In genomic region chr6:134510121-134510520, GRCh38 we compare ENCODE assay signal across 16 cellular contexts.
"Had no signal": no experiment of that assay in that cellular context is flagged by ENCODE, and none has a peak within 500 bp of the region (broad histone marks: within the 10 kb centered on the region; RNA-seq: fewer than 3 reads in every experiment).

No MANE protein-coding gene starts in this region.

- H3K4me3 Mint-ChIP-seq: activated CD4-positive, alpha-beta memory T cell treated with anti-CD3 and anti-CD28 coated beads, Interleukin-2, amount 10 ng/mL, durations not matched to agents 7 days and 5 days; immature natural killer cell; naive thymus-derived CD4-positive, alpha-beta T cell; stimulated activated effector memory CD8-positive, alpha-beta T cell treated with anti-CD3 and anti-CD28 coated beads, Interleukin-12 subunit alpha, Interleukin-12 subunit beta, amount 100 ng/mL, for 72 hours had no signal

- H3K36me3 ChIP-seq: neutrophil, right atrium auricular region, tibial nerve had no signal

- H3K27me3 ChIP-seq: neutrophil, right atrium auricular region, tibial nerve had no signal

- H3K4me1 ChIP-seq: tibial nerve had no signal

- H3K4me3 ChIP-seq: lung, right atrium auricular region, tibial nerve had no signal

- H3K36me3 Mint-ChIP-seq: immature natural killer cell; naive thymus-derived CD4-positive, alpha-beta T cell; stimulated activated effector memory CD8-positive, alpha-beta T cell treated with anti-CD3 and anti-CD28 coated beads, Interleukin-12 subunit alpha, Interleukin-12 subunit beta, amount 100 ng/mL, for 72 hours had no signal

- H3K27ac ChIP-seq: neutrophil, right atrium auricular region, tibial nerve had no signal

- H3K4me1 Mint-ChIP-seq: activated CD4-positive, alpha-beta memory T cell treated with anti-CD3 and anti-CD28 coated beads, Interleukin-2, amount 10 ng/mL, durations not matched to agents 7 days and 5 days; immature natural killer cell; stimulated activated effector memory CD8-positive, alpha-beta T cell treated with anti-CD3 and anti-CD28 coated beads, Interleukin-12 subunit alpha, Interleukin-12 subunit beta, amount 100 ng/mL, for 72 hours had no signal

- H3K9me3 ChIP-seq: neutrophil, right atrium auricular region, tibial nerve had no signal

- H3K9me3 Mint-ChIP-seq: activated CD4-positive, alpha-beta memory T cell treated with anti-CD3 and anti-CD28 coated beads, Interleukin-2, amount 10 ng/mL, durations not matched to agents 7 days and 5 days; immature natural killer cell; naive thymus-derived CD4-positive, alpha-beta T cell; stimulated activated effector memory CD8-positive, alpha-beta T cell treated with anti-CD3 and anti-CD28 coated beads, Interleukin-12 subunit alpha, Interleukin-12 subunit beta, amount 100 ng/mL, for 72 hours had no signal

- DNase-seq: activated CD4-positive, alpha-beta memory T cell treated with anti-CD3 and anti-CD28 coated beads, Interleukin-2, amount 10 ng/mL, durations not matched to agents 7 days and 5 days; activated gamma-delta T cell treated with Interleukin-2 at 50 U/mL for 16 hours; activated T-cell treated with anti-CD3 and anti-CD28 coated beads, Interleukin-2, amount 50 U/mL, for 48 hours; aorta; glutamatergic neuron; immature natural killer cell; left cardiac atrium; naive thymus-derived CD4-positive, alpha-beta T cell; posterior cingulate gyrus; small intestine; T-helper 9 cell had no signal

- H3K27me3 Mint-ChIP-seq: activated CD4-positive, alpha-beta memory T cell treated with anti-CD3 and anti-CD28 coated beads, Interleukin-2, amount 10 ng/mL, durations not matched to agents 7 days and 5 days; naive thymus-derived CD4-positive, alpha-beta T cell had no signal

- H3K27ac Mint-ChIP-seq: activated CD4-positive, alpha-beta memory T cell treated with anti-CD3 and anti-CD28 coated beads, Interleukin-2, amount 10 ng/mL, durations not matched to agents 7 days and 5 days; immature natural killer cell; naive thymus-derived CD4-positive, alpha-beta T cell; stimulated activated effector memory CD8-positive, alpha-beta T cell treated with anti-CD3 and anti-CD28 coated beads, Interleukin-12 subunit alpha, Interleukin-12 subunit beta, amount 100 ng/mL, for 72 hours had no signal
